Comparison of ENCODE assay signal across 1 cellular context in the genomic region with DNA sequence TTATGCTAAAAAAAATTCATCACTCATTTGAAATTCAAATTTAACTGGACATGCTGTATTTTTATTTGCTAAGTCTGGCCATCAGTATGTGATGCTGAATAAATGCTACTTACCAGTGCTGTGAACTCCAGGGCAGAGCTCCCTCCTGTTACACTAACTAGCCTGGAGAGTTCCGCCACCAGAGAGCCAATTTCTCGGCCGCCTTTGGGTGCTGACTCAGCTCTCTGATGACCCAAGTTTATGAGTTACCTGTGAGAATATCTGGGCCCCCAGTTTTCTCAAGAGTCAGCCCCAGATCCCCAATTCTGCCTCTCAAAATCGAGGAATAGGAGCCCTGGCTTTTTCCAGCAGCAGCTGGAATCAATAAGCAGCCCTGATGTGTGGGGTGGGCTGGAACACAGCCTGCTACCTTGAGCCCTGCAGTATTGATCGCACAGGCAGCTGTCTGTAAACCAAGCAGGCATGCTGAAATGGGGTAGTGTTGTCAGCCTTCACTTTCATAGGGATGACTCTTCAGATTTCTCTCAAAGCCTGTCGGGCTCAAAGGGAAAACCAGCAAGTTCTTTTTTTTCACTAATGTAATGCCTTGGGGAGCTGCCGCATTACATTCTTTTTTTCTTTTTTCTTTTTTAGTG.
TF ChIP-seq lines count a peak whose summit lies in the region.

No MANE protein-coding gene starts in this region.

TF ChIP-seq in GM23338, 12 proteins besides CTCF, POLR2A, EP300 and RAD21:
- TF ChIP-seq ZNF462 (CRISPR knock-in tag; IDR thresholded peaks at IDR 0.05) (no peak), ZNF331 (CRISPR knock-in tag; IDR thresholded peaks at IDR 0.05; ENCODE audit: low read depth) (no peak), JUNB (IDR thresholded peaks at IDR 0.05; ENCODE audit: unreplicated experiment) (no peak)
TF ChIP-seq in GM23338: peak in this region for 0.
